Comparison of ENCODE assay signal across 15 cellular contexts in genomic region chr13:39712626-39713025, GRCh38. TPM values are rescaled to one million over a fixed set of nuclear protein-coding genes. Genes with fewer than 3 reads are reported as not detected.
DNase-seq lines count a peak whose midpoint lies in the region; ATAC-seq and TF ChIP-seq lines count a peak whose summit lies in the region.
"Had no signal": no experiment of that assay in that cellular context is flagged by ENCODE, and none has a peak within 500 bp of the region (broad histone marks: within the 10 kb centered on the region; RNA-seq: fewer than 3 reads in every experiment).

No MANE protein-coding gene starts in this region.

- no peak overlapping the region for H2BK120ac ChIP-seq in trophoblast cell (ENCODE audit: insufficient read depth, low read length, poor library complexity)

- no peak overlapping the region for H3K14ac ChIP-seq in trophoblast cell (ENCODE audit: low read length)

- H2AFZ ChIP-seq in trophoblast cell (ENCODE audit: insufficient read depth, low read length, poor library complexity): no peak overlapping the region
- H2AFZ ChIP-seq: GM23338 had no signal

- no peak overlapping the region for H3K4me3 ChIP-seq in trophoblast cell (ENCODE audit: low read depth, low read length)
- H3K4me3 ChIP-seq: BLaER1 treated with 17β-estradiol and CSF1 and Interleukin-3, amounts not matched to agents 10 nM and 100 nM; GM23338 had no signal

- peak; percentile 28 for DNase-seq in HPDE6-E6E7 (ENCODE audit: extremely low spot score)
- peak; percentile 64 for DNase-seq in RWPE1 (ENCODE audit: low spot score)
- peak; percentile 69 for DNase-seq in epithelial cell of prostate (ENCODE audit: low read depth, low spot score)
- DNase-seq in trophoblast cell: peak; percentile 2 to 17
- no peak for DNase-seq in cortex of kidney (lab: John Stamatoyannopoulos, UW)
- DNase-seq in T-helper 1 cell: no peak
- DNase-seq: ACHN; CD4-positive, CD25-positive, alpha-beta regulatory T cell; DMS53; GF-D8; H7 had no signal

- no peaks in the 10 kb centered on the region for H3K4me1 ChIP-seq in trophoblast cell (ENCODE audit: control insufficient read depth in 1 of 2, insufficient read depth in 2 of 2, low read length in 2 of 2)
- H3K4me1 ChIP-seq: BLaER1 treated with 17β-estradiol and CSF1 and Interleukin-3, amounts not matched to agents 10 nM and 100 nM had no signal

- no peak for TF ChIP-seq CTCF in RWPE1 (conservative IDR thresholded peaks at IDR 0.05; ENCODE audit: low read depth)

- H2AK5ac ChIP-seq in trophoblast cell (ENCODE audit: low read length): no peak overlapping the region

- H3K4me2 ChIP-seq in trophoblast cell (ENCODE audit: low read length): no peak overlapping the region
- H3K4me2 ChIP-seq: BLaER1 treated with 17β-estradiol and CSF1 and Interleukin-3, amounts not matched to agents 10 nM and 100 nM; GM23338 had no signal

- POLR2A ChIA-PET in RWPE1 (lab: Yijun Ruan, JAX; ENCODE audit: low non-redundant PET): interaction anchor here (0.6 kb wide), 1 partner anchor 42 kb away, joined by 5 read pairs; no protein-coding TSS in a partner anchor

- H3K27ac ChIP-seq in RWPE1 (no peak overlapping the region), epithelial cell of prostate (peak overlapping the region; percentile 76), trophoblast cell (ENCODE audit: low read depth, low read length) (no peak overlapping the region)
- H3K27ac ChIP-seq: BLaER1 treated with 17β-estradiol and CSF1 and Interleukin-3, amounts not matched to agents 10 nM and 100 nM; HL-60 had no signal

- no peak overlapping the region for H3K23ac ChIP-seq in trophoblast cell (ENCODE audit: low read length)

- no peak overlapping the region for H3K4ac ChIP-seq in trophoblast cell (ENCODE audit: low read depth, low read length)

- H4K91ac ChIP-seq in trophoblast cell (ENCODE audit: low read depth, low read length): no peak overlapping the region

- no peak overlapping the region for H2BK12ac ChIP-seq in trophoblast cell (ENCODE audit: low read length)

- H4K12ac ChIP-seq in trophoblast cell (ENCODE audit: low read depth, low read length): no peak overlapping the region

- no peak overlapping the region for H2BK5ac ChIP-seq in trophoblast cell (ENCODE audit: low read depth, low read length, poor library complexity)

- no peaks in the 10 kb centered on the region for H3K27me3 ChIP-seq in trophoblast cell (ENCODE audit: insufficient read depth, low read length)
- H3K27me3 ChIP-seq: BLaER1 treated with 17β-estradiol and CSF1 and Interleukin-3, amounts not matched to agents 10 nM and 100 nM had no signal

- H3K79me2 ChIP-seq in trophoblast cell (ENCODE audit: control insufficient read depth, insufficient read depth, low read length, poor library complexity): no peaks in the 10 kb centered on the region

- WGBS in trophoblast cell (ENCODE audit: extremely low coverage, insufficient coverage, insufficient read length): no CpG with 5 or more reads among the region's 3 CpGs

- peaks cover 2% of the 10 kb centered on the region for H3K9me3 ChIP-seq in trophoblast cell (ENCODE audit: insufficient read depth, low read depth, low read length)

- H3K79me1 ChIP-seq in trophoblast cell (ENCODE audit: low read length): no peaks in the 10 kb centered on the region

- H3K9ac ChIP-seq in trophoblast cell (ENCODE audit: low read length): no peak overlapping the region
- H3K9ac ChIP-seq: BLaER1 treated with 17β-estradiol and CSF1 and Interleukin-3, amounts not matched to agents 10 nM and 100 nM had no signal

- ATAC-seq in GM18909 (IDR thresholded peaks at IDR 0.05; ENCODE audit: poor library complexity, unreplicated experiment): no peak
- ATAC-seq: GM23338 had no signal

- H3K18ac ChIP-seq in trophoblast cell (ENCODE audit: low read length): no peak overlapping the region

- no peak overlapping the region for H4K8ac ChIP-seq in trophoblast cell (ENCODE audit: low read depth, low read length)

- CTCF ChIA-PET in RWPE1 (lab: Yijun Ruan, JAX): no interaction called here

- peaks cover 3% of the 10 kb centered on the region in 2 experiments for H3K36me3 ChIP-seq in trophoblast cell (ENCODE audit: control insufficient read depth in 1 of 2, insufficient read depth in 2 of 2, low read length in 2 of 2)

RNA-seq across cellular contexts. Expression of gene COG6, which starts 57.2 kb away (rescaled TPM):
- polyA plus RNA-seq in trophoblast cell (2013): 21.3 and 22.2 TPM in 2 replicates

Comparison
In these comparisons a context has a peak if more than half of its experiments do, and no peak if none do; other contexts are left out.
1. DNase-seq: peak in HPDE6-E6E7 (single experiment), RWPE1 (single experiment), epithelial cell of prostate (single experiment) and trophoblast cell (2 of 2); none in cortex of kidney (single experiment) and T-helper 1 cell (0 of 5).